29 cellular contexts compared by ENCODE assay signal in genomic region chr11:516400-516799, GRCh38. TPM values are rescaled to one million over a fixed set of nuclear protein-coding genes. Genes with fewer than 3 reads are reported as not detected.
"Had no signal": no experiment of that assay in that cellular context is flagged by ENCODE, and none has a peak within 500 bp of the region (broad histone marks: within the 10 kb centered on the region; RNA-seq: fewer than 3 reads in every experiment).

No MANE protein-coding gene starts in this region.

- H3K27ac Mint-ChIP-seq: activated naive CD8-positive, alpha-beta T cell treated with anti-CD3 and anti-CD28 coated beads, Interleukin-2, amount 10 ng/mL, durations not matched to agents 7 days and 5 days; stimulated activated effector memory CD8-positive, alpha-beta T cell treated with anti-CD3 and anti-CD28 coated beads, Interleukin-12 subunit alpha, Interleukin-12 subunit beta, amount 100 ng/mL, for 72 hours; stimulated activated naive CD8-positive, alpha-beta T cell treated with anti-CD3 and anti-CD28 coated beads, Interleukin-15, Interleukin-2, amounts not matched to agents 100 ng/mL and 50 ng/mL, for 24 hours; T-helper 17 cell; type B pancreatic cell had no signal

- H3K4me1 ChIP-seq: uterus had no signal

- H3K27me3 ChIP-seq: brain microvascular endothelial cell, dorsolateral prefrontal cortex, right lobe of liver, uterus had no signal

- H3K4me3 Mint-ChIP-seq: activated naive CD8-positive, alpha-beta T cell treated with anti-CD3 and anti-CD28 coated beads, Interleukin-2, amount 10 ng/mL, durations not matched to agents 7 days and 5 days; immature natural killer cell; natural killer cell; stimulated activated effector memory CD8-positive, alpha-beta T cell treated with anti-CD3 and anti-CD28 coated beads, Interleukin-12 subunit alpha, Interleukin-12 subunit beta, amount 100 ng/mL, for 72 hours; stimulated activated naive CD8-positive, alpha-beta T cell treated with anti-CD3 and anti-CD28 coated beads, Interleukin-15, Interleukin-2, amounts not matched to agents 100 ng/mL and 50 ng/mL, for 24 hours; T-helper 17 cell; type B pancreatic cell had no signal

- H3K9me3 Mint-ChIP-seq: immature natural killer cell; stimulated activated naive CD8-positive, alpha-beta T cell treated with anti-CD3 and anti-CD28 coated beads, Interleukin-15, Interleukin-2, amounts not matched to agents 100 ng/mL and 50 ng/mL, for 24 hours; type B pancreatic cell had no signal

- H3K27me3 Mint-ChIP-seq: activated naive CD8-positive, alpha-beta T cell treated with anti-CD3 and anti-CD28 coated beads, Interleukin-2, amount 10 ng/mL, durations not matched to agents 7 days and 5 days; stimulated activated naive CD8-positive, alpha-beta T cell treated with anti-CD3 and anti-CD28 coated beads, Interleukin-15, Interleukin-2, amounts not matched to agents 100 ng/mL and 50 ng/mL, for 24 hours; T-helper 17 cell; type B pancreatic cell had no signal

- H3K27ac ChIP-seq: brain microvascular endothelial cell, coronary artery, dorsolateral prefrontal cortex, right lobe of liver, uterus, WERI-Rb-1 had no signal

- ATAC-seq: activated CD4-positive, CD25-positive, alpha-beta regulatory T cell treated with anti-CD3 and anti-CD28 coated beads, Interleukin-2, amount 50 U/mL, for 24 hours; natural killer cell; right lobe of liver; stimulated activated effector memory CD8-positive, alpha-beta T cell treated with anti-CD3 and anti-CD28 coated beads, Interleukin-12 subunit alpha, Interleukin-12 subunit beta, amount 100 ng/mL, for 72 hours; T-helper 17 cell had no signal

- DNase-seq: activated CD4-positive, alpha-beta T cell treated with anti-CD3 and anti-CD28 coated beads for 48 hours; activated CD4-positive, alpha-beta T cell treated with anti-CD3 and anti-CD28 coated beads, Interleukin-2, amount 50 U/mL, for 48 hours; activated CD8-positive, alpha-beta memory T cell treated with anti-CD3 and anti-CD28 coated beads for 24 hours; activated effector memory CD4-positive, alpha-beta T cell treated with Interleukin-2 at 50 U/mL for 16 hours; activated naive CD4-positive, alpha-beta T cell treated with Interleukin-2 at 50 U/mL for 16 hours; activated naive CD8-positive, alpha-beta T cell treated with anti-CD3 and anti-CD28 coated beads, Interleukin-2, amount 10 ng/mL, durations not matched to agents 7 days and 5 days; brain microvascular endothelial cell; effector memory CD4-positive, alpha-beta T cell; erythroblast; foreskin fibroblast; head of caudate nucleus; hypothalamus; immature natural killer cell; mesenchymal stem cell; natural killer cell; stimulated activated CD4-positive, alpha-beta T cell treated with anti-CD3 and anti-CD28 coated beads, Interleukin-12 subunit alpha, Interleukin-12 subunit beta, amount 100 ng/mL, for 4 hours; stimulated activated CD4-positive, alpha-beta T cell treated with anti-CD3 and anti-CD28 coated beads, Interleukin-4, amount 100 ng/mL, for 1 hour; T-helper 17 cell; T1000; WERI-Rb-1 had no signal

- H3K4me3 ChIP-seq: coronary artery, dorsolateral prefrontal cortex, right lobe of liver, uterus had no signal

- H3K36me3 ChIP-seq: right lobe of liver, uterus had no signal

- H3K36me3 Mint-ChIP-seq: immature natural killer cell, natural killer cell had no signal

- H3K9me3 ChIP-seq: right lobe of liver, uterus had no signal

RNA-seq across cellular contexts. Expression of gene LMNTD2, which starts 44.1 kb away (rescaled TPM):
- total RNA-seq: cerebellum had no signal
